In the genomic region with DNA sequence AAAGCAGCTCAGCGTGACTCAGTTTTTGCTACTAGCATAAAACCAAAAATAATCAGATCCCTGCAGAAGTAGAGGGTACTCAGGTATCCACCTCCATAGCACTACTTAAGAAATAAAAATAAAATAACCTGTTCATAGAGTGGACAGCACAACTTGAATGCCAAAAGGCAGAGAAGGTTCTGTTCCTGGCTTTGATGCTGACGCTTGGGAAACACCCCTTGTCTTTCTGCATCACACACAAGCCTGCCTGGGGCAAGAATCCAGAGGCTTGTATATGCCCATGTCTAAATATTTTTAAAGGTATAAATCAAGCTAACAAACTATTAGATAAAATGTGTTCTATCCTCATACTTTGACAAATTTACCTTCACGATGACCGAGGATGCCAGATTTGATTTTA, we compare ENCODE assay signal across 25 cellular contexts.
DNase-seq lines count a peak whose midpoint lies in the region; ATAC-seq and TF ChIP-seq lines count a peak whose summit lies in the region.
"Had no signal": no experiment of that assay in that cellular context is flagged by ENCODE, and none has a peak within 500 bp of the region (broad histone marks: within the 10 kb centered on the region; RNA-seq: fewer than 3 reads in every experiment).

No MANE protein-coding gene starts in this region.

- intact Hi-C loops in Caco-2 (cut with micrococcal nuclease; ENCODE audit: unreplicated experiment), result loop anchor here (10.0 kb wide), 1 partner anchor 49 kb away; no protein-coding TSS in a partner anchor
- intact Hi-C loops in esophagus muscularis mucosa (cut with DNase I), result no loop called here
- intact Hi-C loops in stomach (cut with DNase I; ENCODE audit: low total_unique reads), result no loop called here

- peak overlapping the region; percentile 42 for H3K27ac Mint-ChIP-seq in Caco-2 (ENCODE audit: unreplicated experiment)
- H3K27ac Mint-ChIP-seq: activated naive CD4-positive, alpha-beta T cell treated with anti-CD3 and anti-CD28 coated beads, Interleukin-2, amount 50 U/mL, for 24 hours; dendritic cell treated with granulocyte-macrophage colony-stimulating factor and Interleukin-4, amounts not matched to agents 40 ng/mL and 50 ng/mL, for 4 days; HFFc6; naive thymus-derived CD4-positive, alpha-beta T cell; stimulated activated naive CD8-positive, alpha-beta T cell treated with anti-CD3 and anti-CD28 coated beads, Interleukin-15, amount 100 ng/mL, for 72 hours; T-cell had no signal

- no peak for TF ChIP-seq POLR2A in esophagus muscularis mucosa (IDR thresholded peaks at IDR 0.05; ENCODE audit: low read depth)
- TF ChIP-seq POLR2A in stomach (IDR thresholded peaks at IDR 0.05), result no peak

- peak overlapping the region; percentile 45 to 73 (median 57) for H3K27ac ChIP-seq in esophagus muscularis mucosa (replicated peaks in 1 of 4)
- peak overlapping the region; percentile 52 for H3K27ac ChIP-seq in muscle layer of duodenum (ENCODE audit: low read length)
- peak overlapping the region in 4 of 5 donors; percentile 6 to 76 (median 62) for H3K27ac ChIP-seq in stomach
- H3K27ac ChIP-seq: A549, C4-2B, epithelial cell of prostate had no signal

- 40% methylated on average over 4 of the region's 4 CpGs for WGBS in esophagus muscularis mucosa
- 34 to 64% (median 63%) methylated on average over 4 of the region's 4 CpGs for WGBS in stomach, 5 donors

- POLR2A ChIA-PET in Caco-2 (lab: Charles Lee), result no interaction called here

- H3K4me3 ChIP-seq in Caco-2 (ENCODE audit: low read depth, low read length) (no peak overlapping the region), esophagus muscularis mucosa (no peak overlapping the region), muscle layer of duodenum (ENCODE audit: low read depth in 1 of 2, low read length in 2 of 2) (no peak overlapping the region), stomach (no peak overlapping the region)
- H3K4me3 ChIP-seq: A549, body of pancreas had no signal

- no peaks in the 10 kb centered on the region for H3K9me3 Mint-ChIP-seq in Caco-2 (ENCODE audit: unreplicated experiment)
- H3K9me3 Mint-ChIP-seq: activated naive CD4-positive, alpha-beta T cell treated with anti-CD3 and anti-CD28 coated beads, Interleukin-2, amount 50 U/mL, for 24 hours; dendritic cell treated with granulocyte-macrophage colony-stimulating factor and Interleukin-4, amounts not matched to agents 40 ng/mL and 50 ng/mL, for 4 days; HFFc6; stimulated activated naive CD8-positive, alpha-beta T cell treated with anti-CD3 and anti-CD28 coated beads, Interleukin-15, amount 100 ng/mL, for 72 hours; T-cell had no signal

- BruUV-seq in Caco-2 (replicated peaks; lab: Mats Ljungman, UMichigan), result no TSS peak

- TF ChIP-seq CTCF in Caco-2 (IDR thresholded peaks at IDR 0.05; ENCODE audit: insufficient read depth in 1 of 2, low read depth in 1 of 2, low read length in 1 of 2, severe bottlenecking in 1 of 2, unreplicated experiment in 1 of 2) (no peak), esophagus muscularis mucosa (IDR thresholded peaks at IDR 0.05) (no peak), stomach (IDR thresholded peaks at IDR 0.05) (no peak)

- peaks cover 13% of the 10 kb centered on the region for H3K9me3 ChIP-seq in Caco-2
- H3K9me3 ChIP-seq in esophagus muscularis mucosa, result no peaks in the 10 kb centered on the region
- H3K9me3 ChIP-seq in muscle layer of duodenum (ENCODE audit: control insufficient read depth in 1 of 2, low read length in 2 of 2), result peaks cover 0 to 4% of the 10 kb centered on the region in 2 donors
- H3K9me3 ChIP-seq in stomach, result no peaks in the 10 kb centered on the region
- H3K9me3 ChIP-seq: A549, body of pancreas had no signal

- peaks cover 6% of the 10 kb centered on the region for H3K36me3 Mint-ChIP-seq in Caco-2 (ENCODE audit: insufficient read depth, unreplicated experiment)
- H3K36me3 Mint-ChIP-seq: activated naive CD4-positive, alpha-beta T cell treated with anti-CD3 and anti-CD28 coated beads, Interleukin-2, amount 50 U/mL, for 24 hours; naive thymus-derived CD4-positive, alpha-beta T cell; T-cell had no signal

- H3K4me3 Mint-ChIP-seq in Caco-2 (ENCODE audit: unreplicated experiment), result no peak overlapping the region
- H3K4me3 Mint-ChIP-seq: activated naive CD4-positive, alpha-beta T cell treated with anti-CD3 and anti-CD28 coated beads, Interleukin-2, amount 50 U/mL, for 24 hours; dendritic cell treated with granulocyte-macrophage colony-stimulating factor and Interleukin-4, amounts not matched to agents 40 ng/mL and 50 ng/mL, for 4 days; HFFc6; naive thymus-derived CD4-positive, alpha-beta T cell; stimulated activated naive CD8-positive, alpha-beta T cell treated with anti-CD3 and anti-CD28 coated beads, Interleukin-15, amount 100 ng/mL, for 72 hours; T-cell had no signal

- H3K36me3 ChIP-seq in Caco-2 (ENCODE audit: control insufficient read depth, insufficient read depth, low read length) (peaks cover 5% of the 10 kb centered on the region), esophagus muscularis mucosa (no peaks in the 10 kb centered on the region), muscle layer of duodenum (ENCODE audit: control insufficient read depth in 1 of 2, insufficient read depth in 2 of 2, low read length in 2 of 2) (no peaks in the 10 kb centered on the region), stomach (no peaks in the 10 kb centered on the region)

- CTCF ChIA-PET in Caco-2 (lab: Charles Lee), result interaction anchor here (1.6 kb wide), 1 partner anchor 33 kb away, joined by 3 read pairs; no protein-coding TSS in a partner anchor

- ATAC-seq in HG03097 (IDR thresholded peaks at IDR 0.05; ENCODE audit: low FRiP score, unreplicated experiment) (no peak), HG03342 (IDR thresholded peaks at IDR 0.05; ENCODE audit: unreplicated experiment) (no peak)
- ATAC-seq: A549; naive thymus-derived CD4-positive, alpha-beta T cell; stimulated activated naive CD8-positive, alpha-beta T cell treated with anti-CD3 and anti-CD28 coated beads, Interleukin-15, amount 100 ng/mL, for 72 hours; T-cell had no signal

- H3K27me3 ChIP-seq in Caco-2 (replicated peaks; ENCODE audit: control insufficient read depth, insufficient read depth, low read length), result no peaks in the 10 kb centered on the region
- no peaks in the 10 kb centered on the region for H3K27me3 ChIP-seq in esophagus muscularis mucosa
- H3K27me3 ChIP-seq in muscle layer of duodenum (ENCODE audit: low read depth, low read length), result no peaks in the 10 kb centered on the region
- H3K27me3 ChIP-seq in stomach, result no peaks in the 10 kb centered on the region
- H3K27me3 ChIP-seq: body of pancreas had no signal

- H3K4me1 Mint-ChIP-seq in Caco-2 (ENCODE audit: low read depth, unreplicated experiment), result peaks cover 30% of the 10 kb centered on the region
- H3K4me1 Mint-ChIP-seq: activated naive CD4-positive, alpha-beta T cell treated with anti-CD3 and anti-CD28 coated beads, Interleukin-2, amount 50 U/mL, for 24 hours; naive thymus-derived CD4-positive, alpha-beta T cell; stimulated activated naive CD8-positive, alpha-beta T cell treated with anti-CD3 and anti-CD28 coated beads, Interleukin-15, amount 100 ng/mL, for 72 hours; T-cell had no signal

- peak; percentile 17 for TF ChIP-seq EP300 in esophagus muscularis mucosa (IDR thresholded peaks at IDR 0.05)
- TF ChIP-seq EP300 in stomach (IDR thresholded peaks at IDR 0.05), result no peak

- peaks cover 44% of the 10 kb centered on the region for H3K4me1 ChIP-seq in Caco-2
- H3K4me1 ChIP-seq in esophagus muscularis mucosa, result peaks cover 17 to 23% (median 23%) of the 10 kb centered on the region in 4 donors
- H3K4me1 ChIP-seq in muscle layer of duodenum (ENCODE audit: control insufficient read depth in 1 of 2, insufficient read depth in 2 of 2, low read length in 2 of 2), result peaks cover 0 to 15% of the 10 kb centered on the region in 2 donors
- peaks cover 10 to 18% (median 16%) of the 10 kb centered on the region in 4 donors for H3K4me1 ChIP-seq in stomach
- H3K4me1 ChIP-seq: A549 had no signal

- no peaks in the 10 kb centered on the region for H3K27me3 Mint-ChIP-seq in Caco-2 (ENCODE audit: insufficient read depth, unreplicated experiment)
- H3K27me3 Mint-ChIP-seq: dendritic cell treated with granulocyte-macrophage colony-stimulating factor and Interleukin-4, amounts not matched to agents 40 ng/mL and 50 ng/mL, for 4 days had no signal

- DNase-seq in Caco-2 (no peak), esophagus muscularis mucosa (ENCODE audit: extremely low spot score) (no peak), stomach (no peak), kidney tubule cell (ENCODE audit: low spot score) (no peak)
- no peak for DNase-seq in stimulated activated CD4-positive, alpha-beta T cell treated with anti-CD3 and anti-CD28 coated beads, Interleukin-4, amount 100 ng/mL, for 24 hours
- DNase-seq: activated CD4-positive, alpha-beta T cell treated with anti-CD3 and anti-CD28 coated beads, Interleukin-2, amount 50 U/mL, for 1 hour; DMS153; HFFc6; Kasumi-1; naive thymus-derived CD4-positive, alpha-beta T cell; NCI-H1105; NCI-H69; SHP77; stimulated activated CD4-positive, alpha-beta T cell treated with anti-CD3 and anti-CD28 coated beads, Interleukin-15, amount 100 ng/mL, for 24 hours; stimulated activated naive CD8-positive, alpha-beta T cell treated with anti-CD3 and anti-CD28 coated beads, Interleukin-15, amount 100 ng/mL, for 72 hours; T-cell had no signal
